ENCODE assay signal across 30 cellular contexts in the genomic region with DNA sequence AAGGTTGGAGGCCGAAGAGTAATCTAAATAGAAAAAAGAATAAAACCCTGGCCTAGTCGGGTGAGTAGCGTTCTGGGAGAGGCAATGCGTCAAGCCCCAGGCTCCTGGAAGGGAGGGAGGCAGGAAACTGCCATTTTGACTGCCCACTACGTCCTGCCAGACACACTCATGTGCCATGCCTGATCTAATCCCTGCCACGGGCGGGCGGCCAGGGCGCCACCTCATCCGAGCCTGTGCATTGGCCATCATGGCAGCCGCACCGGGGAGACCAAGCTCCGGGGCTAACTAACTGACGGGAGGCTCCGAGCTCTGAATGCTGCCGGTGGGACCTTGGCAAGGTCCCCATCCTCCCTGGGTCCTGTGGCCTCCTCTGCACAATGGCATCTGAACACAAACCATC.
"Had no signal": no experiment of that assay in that cellular context is flagged by ENCODE, and none has a peak within 500 bp of the region (broad histone marks: within the 10 kb centered on the region; RNA-seq: fewer than 3 reads in every experiment).

No MANE protein-coding gene starts in this region.

- H3K4me3 Mint-ChIP-seq: natural killer cell; nephron; neural progenitor cell; stimulated activated memory B cell treated with anti-CD40 and anti-IgM and Interleukin-4, amounts not matched to agents 10 μg/mL and 1 μg/mL and 100 μg/mL, for 72 hours; stimulated activated naive CD8-positive, alpha-beta T cell treated with anti-CD3 and anti-CD28 coated beads, Interleukin-15, amount 100 ng/mL, for 72 hours; type B pancreatic cell had no signal

- H3K36me3 Mint-ChIP-seq: natural killer cell had no signal

- ATAC-seq: natural killer cell; right cardiac atrium; sciatic nerve; stimulated activated memory B cell treated with anti-CD40 and anti-IgM and Interleukin-4, amounts not matched to agents 10 μg/mL and 1 μg/mL and 100 μg/mL, for 72 hours; stimulated activated naive CD8-positive, alpha-beta T cell treated with anti-CD3 and anti-CD28 coated beads, Interleukin-15, amount 100 ng/mL, for 72 hours; stimulated activated naive CD8-positive, alpha-beta T cell treated with anti-CD3 and anti-CD28 coated beads, Interleukin-15, Interleukin-2, amounts not matched to agents 100 U/mL and 50 U/mL, for 24 hours; upper lobe of right lung had no signal

- H3K27me3 ChIP-seq: neural progenitor cell, ovary, spleen, suprapubic skin, testis, tibial artery, transverse colon, upper lobe of right lung, uterus had no signal

- H3K9me3 Mint-ChIP-seq: natural killer cell; nephron; neural progenitor cell; stimulated activated memory B cell treated with anti-CD40 and anti-IgM and Interleukin-4, amounts not matched to agents 10 μg/mL and 1 μg/mL and 100 μg/mL, for 72 hours; stimulated activated naive CD8-positive, alpha-beta T cell treated with anti-CD3 and anti-CD28 coated beads, Interleukin-15, amount 100 ng/mL, for 72 hours; type B pancreatic cell had no signal

- H3K27me3 Mint-ChIP-seq: progenitor cell of endocrine pancreas; stimulated activated memory B cell treated with anti-CD40 and anti-IgM and Interleukin-4, amounts not matched to agents 10 μg/mL and 1 μg/mL and 100 μg/mL, for 72 hours; stimulated activated naive CD8-positive, alpha-beta T cell treated with anti-CD3 and anti-CD28 coated beads, Interleukin-15, amount 100 ng/mL, for 72 hours; type B pancreatic cell had no signal

- H3K9me3 ChIP-seq: ovary, psoas muscle, spleen, suprapubic skin, testis, tibial artery, transverse colon, upper lobe of right lung, uterus had no signal

- H3K36me3 ChIP-seq: neural progenitor cell, ovary, transverse colon, uterus had no signal

- H3K27ac Mint-ChIP-seq: natural killer cell; nephron; neural progenitor cell; stimulated activated memory B cell treated with anti-CD40 and anti-IgM and Interleukin-4, amounts not matched to agents 10 μg/mL and 1 μg/mL and 100 μg/mL, for 72 hours; stimulated activated naive CD8-positive, alpha-beta T cell treated with anti-CD3 and anti-CD28 coated beads, Interleukin-15, amount 100 ng/mL, for 72 hours had no signal

- H3K4me1 ChIP-seq: parathyroid adenoma, psoas muscle, suprapubic skin, testis, tibial artery, upper lobe of right lung, uterus had no signal

- H3K27ac ChIP-seq: neural progenitor cell, ovary, parathyroid adenoma, psoas muscle, skin epidermis, spleen, suprapubic skin, testis, tibial artery, transverse colon, upper lobe of right lung, uterus had no signal

- H3K4me3 ChIP-seq: neural progenitor cell, ovary, psoas muscle, skin epidermis, smooth muscle cell, spleen, suprapubic skin, testis, tibial artery, transverse colon, upper lobe of right lung, uterus had no signal

- DNase-seq: natural killer cell; occipital lobe; ovary; posterior cingulate gyrus; psoas muscle; right cardiac atrium; spleen; stimulated activated CD4-positive, alpha-beta T cell treated with anti-CD3 and anti-CD28 coated beads, Interleukin-12 subunit alpha, Interleukin-12 subunit beta, amount 100 ng/mL, for 4 hours; stimulated activated CD4-positive, alpha-beta T cell treated with anti-CD3 and anti-CD28 coated beads, Interleukin-1b, Interleukin-23, amount 100 ng/mL, for 48 hours; stimulated activated CD4-positive, alpha-beta T cell treated with anti-CD3 and anti-CD28 coated beads, Interleukin-4, amount 100 ng/mL, for 1 hour; stimulated activated CD4-positive, alpha-beta T cell treated with anti-CD3 and anti-CD28 coated beads, Interleukin-4, amount 100 ng/mL, for 4 hours; stimulated activated CD8-positive, alpha-beta memory T cell treated with anti-CD3 and anti-CD28 coated beads, Interleukin-4, amount 100 ng/mL, for 48 hours; stimulated activated naive CD4-positive, alpha-beta T cell; stimulated activated naive CD8-positive, alpha-beta T cell treated with anti-CD3 and anti-CD28 coated beads, Interleukin-15, amount 100 ng/mL, for 72 hours; stimulated activated naive CD8-positive, alpha-beta T cell treated with anti-CD3 and anti-CD28 coated beads, Interleukin-15, Interleukin-2, amounts not matched to agents 100 U/mL and 50 U/mL, for 24 hours; testis; tibial artery; transverse colon; upper lobe of right lung; uterus had no signal
